ENCODE assay signal across 13 cellular contexts in the genomic region with DNA sequence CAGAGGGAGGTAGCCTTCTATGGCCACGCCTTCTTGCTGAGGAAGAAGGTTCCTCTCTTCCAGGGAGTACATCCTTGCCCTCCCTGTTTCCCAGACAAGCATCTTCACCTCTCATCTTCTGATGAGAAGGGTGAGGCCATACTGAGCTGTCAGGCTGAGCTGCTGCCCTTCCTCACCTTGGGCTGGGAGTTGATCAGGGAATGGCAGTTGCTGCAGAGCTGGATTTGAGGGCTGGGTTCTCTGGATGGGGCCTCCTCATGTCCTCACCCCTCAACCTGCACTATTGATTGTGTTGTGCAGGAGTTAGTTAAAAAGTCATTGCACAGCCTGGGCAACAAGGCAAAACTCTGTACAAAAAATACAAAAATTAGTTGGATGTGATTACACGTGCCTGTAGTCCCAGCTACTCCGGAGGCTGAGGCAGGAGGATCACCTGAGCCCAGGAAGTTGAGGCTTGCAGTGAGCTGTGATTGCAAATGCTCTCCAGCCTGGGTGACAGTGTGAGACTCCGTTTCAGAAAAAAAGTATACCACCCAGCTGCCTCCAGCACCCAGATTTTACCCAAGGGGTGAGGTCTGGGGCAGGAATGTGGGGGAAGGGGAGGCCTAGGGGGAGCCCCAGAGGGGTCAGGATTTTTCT. TPM values are rescaled to one million over a fixed set of nuclear protein-coding genes. Genes with fewer than 3 reads are reported as not detected.
DNase-seq lines count a peak whose midpoint lies in the region; ATAC-seq and TF ChIP-seq lines count a peak whose summit lies in the region.
"Had no signal": no experiment of that assay in that cellular context is flagged by ENCODE, and none has a peak within 500 bp of the region (broad histone marks: within the 10 kb centered on the region; RNA-seq: fewer than 3 reads in every experiment).

No MANE protein-coding gene starts in this region.

- peaks cover 8% of the 10 kb centered on the region for H3K27me3 Mint-ChIP-seq in neural progenitor cell (ENCODE audit: insufficient read depth, low read depth)

- no peak overlapping the region for H2AFZ ChIP-seq in neural progenitor cell (replicated peaks)

- H3K9me3 ChIP-seq in neural progenitor cell (ENCODE audit: low read depth) = no peaks in the 10 kb centered on the region

- no peaks in the 10 kb centered on the region for H3K9me3 Mint-ChIP-seq in neural progenitor cell
- H3K9me3 Mint-ChIP-seq: activated T-cell treated with anti-CD3 and anti-CD28 coated beads, Interleukin-2, amount 50 U/mL, for 24 hours had no signal

- POLR2A ChIA-PET in AG04449 (lab: Yijun Ruan, JAX) = interaction anchor here (0.6 kb wide), 2 partner anchors 9 to 14 kb away, joined by 3 read pairs; partner anchors contain the start of gene PGAP3

- ATAC-seq in left lobe of liver = no peak
- ATAC-seq: activated CD4-positive, CD25-positive, alpha-beta regulatory T cell treated with anti-CD3 and anti-CD28 coated beads, Interleukin-2, amount 50 U/mL, for 24 hours; SK-N-SH treated with all-trans-retinoic acid at 6 μM for 48 hours had no signal

- H3K79me2 ChIP-seq in neural progenitor cell (ENCODE audit: low read depth) = peaks cover 79% of the 10 kb centered on the region

- H3K4me1 Mint-ChIP-seq in neural progenitor cell = peaks cover 35% of the 10 kb centered on the region

- H3K36me3 Mint-ChIP-seq in neural progenitor cell = peaks cover 2% of the 10 kb centered on the region

- H3K27me3 ChIP-seq in neural progenitor cell = no peaks in the 10 kb centered on the region

- H3K9ac ChIP-seq in neural progenitor cell = no peak overlapping the region

- H3K4me1 ChIP-seq in neural progenitor cell = peaks cover 53% of the 10 kb centered on the region

- H4K20me1 ChIP-seq in neural progenitor cell (ENCODE audit: low read depth) = peaks cover 58% of the 10 kb centered on the region

- H3K4me3 Mint-ChIP-seq in neural progenitor cell = peak overlapping the region; percentile 99
- H3K4me3 Mint-ChIP-seq: activated T-cell treated with anti-CD3 and anti-CD28 coated beads, Interleukin-2, amount 50 U/mL, for 24 hours had no signal

- CTCF ChIA-PET in AG04449 (lab: Yijun Ruan, JAX) = interaction anchor here (0.6 to 7.9 kb wide), 5 partner anchors 24 to 276 kb away, joined by 3 to 48 read pairs (median 9); partner anchors contain the start of gene MIEN1

- H3K4me3 ChIP-seq in AG04449 (ENCODE audit: low read depth, low read length) = peak overlapping the region; percentile 78
- peak overlapping the region; percentile 82 for H3K4me3 ChIP-seq in fibroblast of the aortic adventitia (ENCODE audit: low read depth, low read length)
- peak overlapping the region; percentile 96 for H3K4me3 ChIP-seq in neural progenitor cell

- peaks cover 33% of the 10 kb centered on the region for H3F3A ChIP-seq in neural progenitor cell (ENCODE audit: low read depth)

- DNase-seq in AG04449 (ENCODE audit: low read depth, low spot score) (no peak), RKO (ENCODE audit: low spot score) (peak; percentile 11), fibroblast of the aortic adventitia (ENCODE audit: low read depth) (no peak), neural progenitor cell (ENCODE audit: low spot score) (peak; percentile 5), left lobe of liver (ENCODE audit: low spot score) (no peak), GOT3 (lab: John Stamatoyannopoulos, UW) (no peak), kidney glomerular epithelial cell (lab: John Stamatoyannopoulos, UW) (no peak)
- DNase-seq in activated naive CD4-positive, alpha-beta T cell (lab: John Stamatoyannopoulos, UW) = no peak
- DNase-seq: activated T-cell treated with anti-CD3 and anti-CD28 coated beads, Interleukin-2, amount 50 U/mL, for 24 hours; DMS79 treated with DMSO at 0.1 percent for 48 hours; NCI-H1105 had no signal

- H3K36me3 ChIP-seq in neural progenitor cell = no peaks in the 10 kb centered on the region

- H3K27ac ChIP-seq in neural progenitor cell = no peak overlapping the region

- peak overlapping the region; percentile 88 for H3K4me2 ChIP-seq in neural progenitor cell

- no peak for TF ChIP-seq CTCF in AG04449 (IDR thresholded peaks at IDR 0.05; ENCODE audit: insufficient read depth, low read length, missing control alignments)
- TF ChIP-seq CTCF in fibroblast of the aortic adventitia (IDR thresholded peaks at IDR 0.05; ENCODE audit: insufficient read depth, low read length) = no peak
- TF ChIP-seq CTCF in neural progenitor cell (IDR thresholded peaks at IDR 0.05) = no peak

- H3K27ac Mint-ChIP-seq in neural progenitor cell = no peak overlapping the region
- H3K27ac Mint-ChIP-seq: activated T-cell treated with anti-CD3 and anti-CD28 coated beads, Interleukin-2, amount 50 U/mL, for 24 hours had no signal

RNA-seq across cellular contexts. Expression of gene ERBB2, which starts 2.0 kb away (rescaled TPM):
- 37.4 and 67.0 TPM in 2 replicates for total RNA-seq in fibroblast of the aortic adventitia (ENCODE audit: low replicate concordance)
- total RNA-seq in neural progenitor cell (ENCODE audit: low replicate concordance) = 75.2 and 116 TPM in 2 replicates
- total RNA-seq in left lobe of liver = 23.1 TPM

RNA-seq across cellular contexts. Expression of gene PGAP3, which starts 14.0 kb away (rescaled TPM):
- total RNA-seq in fibroblast of the aortic adventitia (ENCODE audit: low replicate concordance) (9.7 and 11.1 TPM in 2 replicates), neural progenitor cell (ENCODE audit: low replicate concordance) (6.6 and 26.1 TPM in 2 replicates), left lobe of liver (23.8 TPM)

RNA-seq across cellular contexts. Expression of gene MIEN1, which starts 28.4 kb away (rescaled TPM):
- total RNA-seq in fibroblast of the aortic adventitia (ENCODE audit: low replicate concordance) = 33.1 and 76.0 TPM in 2 replicates
- 20.1 and 27.6 TPM in 2 replicates for total RNA-seq in neural progenitor cell (ENCODE audit: low replicate concordance)
- 25.2 TPM for total RNA-seq in left lobe of liver

RNA-seq across cellular contexts. Expression of gene PNMT, which starts 33.6 kb away (rescaled TPM):
- total RNA-seq in fibroblast of the aortic adventitia (ENCODE audit: low replicate concordance) (not detected in 2 replicates), neural progenitor cell (ENCODE audit: low replicate concordance) (0.28 TPM in 1 of 2 replicates, not detected in the other), left lobe of liver (0.45 TPM)

RNA-seq across cellular contexts. Expression of gene GRB7, which starts 35.8 kb away (rescaled TPM):
- total RNA-seq in fibroblast of the aortic adventitia (ENCODE audit: low replicate concordance) (1.7 TPM in 1 of 2 replicates, not detected in the other), neural progenitor cell (ENCODE audit: low replicate concordance) (6.0 and 8.0 TPM in 2 replicates), left lobe of liver (12.0 TPM)

Comparison
In these comparisons a context has a peak if more than half of its experiments do, and no peak if none do; other contexts are left out.
1. DNase-seq: peak in RKO (single experiment) and neural progenitor cell (single experiment); none in AG04449 (single experiment), fibroblast of the aortic adventitia (single experiment), left lobe of liver (single experiment), activated naive CD4-positive, alpha-beta T cell (0 of 4), GOT3 (single experiment) and kidney glomerular epithelial cell (single experiment).
2. Peak in every context shown above with its lines, with median percentiles within 50 percentile points of each other: H3K4me3 ChIP-seq.